In genomic region chr15:58726867-58727266, GRCh38 we compare ENCODE assay signal across 15 cellular contexts. TPM values are rescaled to one million over a fixed set of nuclear protein-coding genes. Genes with fewer than 3 reads are reported as not detected.
DNase-seq lines count a peak whose midpoint lies in the region; ATAC-seq and TF ChIP-seq lines count a peak whose summit lies in the region.
"Had no signal": no experiment of that assay in that cellular context is flagged by ENCODE, and none has a peak within 500 bp of the region (broad histone marks: within the 10 kb centered on the region; RNA-seq: fewer than 3 reads in every experiment).

No MANE protein-coding gene starts in this region.

- H3K36me3 Mint-ChIP-seq in activated T-helper 17 cell treated with anti-CD3 and anti-CD28 coated beads, Interleukin-2, amount 50 U/mL, for 72 hours (ENCODE audit: low read depth), result peaks cover 16% of the 10 kb centered on the region
- H3K36me3 Mint-ChIP-seq in stimulated activated naive B cell treated with anti-CD40 and anti-IgM and Interleukin-4, amounts not matched to agents 10 μg/mL and 1 μg/mL and 100 μg/mL, for 72 hours, result peaks cover 4 to 7% of the 10 kb centered on the region in 2 donors

- no peaks in the 10 kb centered on the region for H3K27me3 Mint-ChIP-seq in stimulated activated naive CD8-positive, alpha-beta T cell treated with anti-CD3 and anti-CD28 coated beads, Interleukin-15, amount 100 ng/mL, for 72 hours
- H3K27me3 Mint-ChIP-seq in activated T-helper 17 cell treated with anti-CD3 and anti-CD28 coated beads, Interleukin-2, amount 50 U/mL, for 72 hours, result no peaks in the 10 kb centered on the region
- H3K27me3 Mint-ChIP-seq in stimulated activated naive B cell treated with anti-CD40 and anti-IgM and Interleukin-4, amounts not matched to agents 10 μg/mL and 1 μg/mL and 100 μg/mL, for 72 hours, result no peaks in the 10 kb centered on the region

- peaks cover 40% of the 10 kb centered on the region for H3K4me1 Mint-ChIP-seq in stimulated activated naive CD8-positive, alpha-beta T cell treated with anti-CD3 and anti-CD28 coated beads, Interleukin-15, amount 100 ng/mL, for 72 hours
- peaks cover 18% of the 10 kb centered on the region for H3K4me1 Mint-ChIP-seq in activated T-helper 17 cell treated with anti-CD3 and anti-CD28 coated beads, Interleukin-2, amount 50 U/mL, for 72 hours
- peaks cover 27 to 75% of the 10 kb centered on the region in 2 donors for H3K4me1 Mint-ChIP-seq in stimulated activated naive B cell treated with anti-CD40 and anti-IgM and Interleukin-4, amounts not matched to agents 10 μg/mL and 1 μg/mL and 100 μg/mL, for 72 hours

- no peak for DNase-seq in stimulated activated naive CD8-positive, alpha-beta T cell treated with anti-CD3 and anti-CD28 coated beads, Interleukin-15, Interleukin-2, amounts not matched to agents 100 U/mL and 50 U/mL, for 24 hours
- no peak for DNase-seq in stimulated activated naive CD8-positive, alpha-beta T cell treated with anti-CD3 and anti-CD28 coated beads, Interleukin-15, amount 100 ng/mL, for 72 hours
- no peak for DNase-seq in stimulated activated naive B cell treated with anti-CD40 and anti-IgM and Interleukin-4, amounts not matched to agents 10 μg/mL and 1 μg/mL and 100 μg/mL, for 72 hours
- no peak for DNase-seq in inferior parietal cortex (ENCODE audit: extremely low spot score)
- DNase-seq in retina, result no peak
- no peak for DNase-seq in NCI-H345 (lab: John Stamatoyannopoulos, UW)
- DNase-seq: DMS153, NCI-H1417, NCI-H2029 treated with DMSO at 0.1 percent for 48 hours, NCI-H226, NCI-H748 treated with DMSO at 0.1 percent for 48 hours, SHP77 had no signal

- no peaks in the 10 kb centered on the region for H3K9me3 ChIP-seq in HEK293 (ENCODE audit: control insufficient read depth, insufficient read depth, low read depth, low read length)

- POLR2A ChIA-PET in HEK293 (lab: Yijun Ruan, JAX), result interaction anchor here (0.6 to 1.1 kb wide), 3 partner anchors 13 to 77 kb away, joined by 4 to 13 read pairs (median 6); partner anchors contain the start of gene MINDY2

- H3K36me3 ChIP-seq in HEK293 (ENCODE audit: control insufficient read depth in 2 of 2, insufficient read depth in 1 of 2, low read length in 2 of 2), result no peaks in the 10 kb centered on the region

- no peak for TF ChIP-seq CTCF in HEK293 (tag by site-specific recombination; IDR thresholded peaks at IDR 0.05)

- CTCF ChIA-PET in HEK293 (lab: Yijun Ruan, JAX), result interaction anchor here (0.5 to 0.6 kb wide), 3 partner anchors 22 to 257 kb away, joined by 3 to 4 read pairs (median 3); no protein-coding TSS in a partner anchor

- H3K4me3 ChIP-seq in HEK293 (ENCODE audit: low read depth, low read length), result no peak overlapping the region

- H3K9me3 Mint-ChIP-seq in stimulated activated naive CD8-positive, alpha-beta T cell treated with anti-CD3 and anti-CD28 coated beads, Interleukin-15, amount 100 ng/mL, for 72 hours, result no peaks in the 10 kb centered on the region
- H3K9me3 Mint-ChIP-seq in activated T-helper 17 cell treated with anti-CD3 and anti-CD28 coated beads, Interleukin-2, amount 50 U/mL, for 72 hours, result no peaks in the 10 kb centered on the region
- no peaks in the 10 kb centered on the region for H3K9me3 Mint-ChIP-seq in stimulated activated naive B cell treated with anti-CD40 and anti-IgM and Interleukin-4, amounts not matched to agents 10 μg/mL and 1 μg/mL and 100 μg/mL, for 72 hours

- no peaks in the 10 kb centered on the region for H3K4me1 ChIP-seq in HEK293 (ENCODE audit: control insufficient read depth, insufficient read depth, low read length)

- no peak overlapping the region for H3K4me3 Mint-ChIP-seq in stimulated activated naive CD8-positive, alpha-beta T cell treated with anti-CD3 and anti-CD28 coated beads, Interleukin-15, amount 100 ng/mL, for 72 hours
- H3K4me3 Mint-ChIP-seq in activated T-helper 17 cell treated with anti-CD3 and anti-CD28 coated beads, Interleukin-2, amount 50 U/mL, for 72 hours, result no peak overlapping the region
- peak overlapping the region; percentile 72 to 76 for H3K4me3 Mint-ChIP-seq in stimulated activated naive B cell treated with anti-CD40 and anti-IgM and Interleukin-4, amounts not matched to agents 10 μg/mL and 1 μg/mL and 100 μg/mL, for 72 hours

- ATAC-seq in stimulated activated naive CD8-positive, alpha-beta T cell treated with anti-CD3 and anti-CD28 coated beads, Interleukin-15, Interleukin-2, amounts not matched to agents 100 U/mL and 50 U/mL, for 24 hours, result peak; percentile 47
- no peak for ATAC-seq in stimulated activated naive CD8-positive, alpha-beta T cell treated with anti-CD3 and anti-CD28 coated beads, Interleukin-15, amount 100 ng/mL, for 72 hours
- peak; percentile 53 for ATAC-seq in activated T-helper 17 cell treated with anti-CD3 and anti-CD28 coated beads, Interleukin-2, amount 50 U/mL, for 72 hours (replicated peaks)
- peak; percentile 63 to 72 for ATAC-seq in stimulated activated naive B cell treated with anti-CD40 and anti-IgM and Interleukin-4, amounts not matched to agents 10 μg/mL and 1 μg/mL and 100 μg/mL, for 72 hours (replicated peaks)
- ATAC-seq: SK-N-SH treated with all-trans-retinoic acid at 6 μM for 48 hours had no signal

- H3K27ac ChIP-seq in HEK293 (ENCODE audit: extremely low read depth, low read depth, low read length), result no peak overlapping the region

- no peak overlapping the region for H3K27ac Mint-ChIP-seq in stimulated activated naive CD8-positive, alpha-beta T cell treated with anti-CD3 and anti-CD28 coated beads, Interleukin-15, amount 100 ng/mL, for 72 hours
- H3K27ac Mint-ChIP-seq in activated T-helper 17 cell treated with anti-CD3 and anti-CD28 coated beads, Interleukin-2, amount 50 U/mL, for 72 hours, result no peak overlapping the region
- H3K27ac Mint-ChIP-seq in stimulated activated naive B cell treated with anti-CD40 and anti-IgM and Interleukin-4, amounts not matched to agents 10 μg/mL and 1 μg/mL and 100 μg/mL, for 72 hours, result no peak overlapping the region

TF ChIP-seq in HEK293, 187 proteins besides CTCF, POLR2A, EP300 and RAD21:
- peak; percentile 23; the same call in 1 of the 2 replicates for TF ChIP-seq PRDM1 (tag by site-specific recombination; IDR thresholded peaks at IDR 0.05)
- TF ChIP-seq ZBTB7A (tag by site-specific recombination; IDR thresholded peaks at IDR 0.05; ENCODE audit: low read depth), result no peak
- no peak for TF ChIP-seq ZNF544 (tag by site-specific recombination; IDR thresholded peaks at IDR 0.05)
TF ChIP-seq in HEK293: peak in this region for 1.

RNA-seq across cellular contexts. Expression of gene ADAM10, which starts 22.6 kb away (rescaled TPM):
- total RNA-seq in activated T-helper 17 cell treated with anti-CD3 and anti-CD28 coated beads, Interleukin-2, amount 50 U/mL, for 72 hours, result 10 to 100 TPM; 85.3 to 93.0 TPM

RNA-seq across cellular contexts. Expression of gene MINDY2, which starts 44.2 kb away (rescaled TPM):
- total RNA-seq in activated T-helper 17 cell treated with anti-CD3 and anti-CD28 coated beads, Interleukin-2, amount 50 U/mL, for 72 hours, result 10 to 100 TPM; 17.2 to 33.0 TPM

Comparison
In these comparisons a context has a peak if more than half of its experiments do, and no peak if none do; other contexts are left out.
1. H3K4me3 Mint-ChIP-seq: peak in stimulated activated naive B cell treated with anti-CD40 and anti-IgM and Interleukin-4, amounts not matched to agents 10 μg/mL and 1 μg/mL and 100 μg/mL, for 72 hours (2 of 2); none in stimulated activated naive CD8-positive, alpha-beta T cell treated with anti-CD3 and anti-CD28 coated beads, Interleukin-15, amount 100 ng/mL, for 72 hours (0 of 2) and activated T-helper 17 cell treated with anti-CD3 and anti-CD28 coated beads, Interleukin-2, amount 50 U/mL, for 72 hours (single experiment).